Comparison of ENCODE assay signal across 1 cellular context in the genomic region with DNA sequence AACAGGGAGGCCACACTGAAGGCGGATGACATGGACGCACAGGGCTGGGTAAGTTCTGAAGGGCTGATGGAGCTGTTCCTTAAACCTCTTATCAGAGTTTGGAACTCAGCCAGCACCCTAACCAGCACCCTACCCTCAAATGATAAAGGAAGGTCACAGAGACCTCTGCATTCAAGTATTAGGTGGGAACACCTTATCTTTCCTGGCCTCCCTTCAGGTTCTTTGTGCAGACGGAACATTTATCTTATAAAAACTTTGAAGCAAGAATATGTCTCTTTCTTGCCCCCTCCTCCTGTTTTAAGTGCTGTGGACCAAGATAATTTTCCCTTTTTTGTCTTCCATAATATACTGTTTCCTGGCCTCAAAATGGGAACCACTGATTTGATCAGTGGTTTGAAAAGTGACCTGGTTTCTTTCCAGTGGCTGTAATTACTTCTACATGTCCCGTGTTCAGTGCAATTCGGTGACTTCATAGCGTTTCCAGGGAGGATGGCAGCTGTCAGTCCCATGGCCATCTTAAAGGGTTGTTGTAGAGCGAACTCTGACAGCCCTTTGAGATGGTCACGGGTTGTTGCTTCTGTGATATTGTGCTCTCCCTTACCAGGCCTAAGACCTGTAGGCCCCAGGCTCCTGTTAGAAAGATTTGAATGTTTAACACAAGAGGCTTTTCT.
TF ChIP-seq lines count a peak whose summit lies in the region.

No MANE protein-coding gene starts in this region.

TF ChIP-seq in HepG2, 621 proteins besides CTCF, POLR2A, EP300 and RAD21 (continued from another document):
- no peak for TF ChIP-seq ZNF441 (CRISPR knock-in tag; IDR thresholded peaks at IDR 0.05; ENCODE audit: borderline replicate concordance)
- TF ChIP-seq ZNF260 (CRISPR knock-in tag; IDR thresholded peaks at IDR 0.05; ENCODE audit: borderline replicate concordance, low read depth) = no peak
- no peak for TF ChIP-seq PCBP1 (IDR thresholded peaks at IDR 0.05; ENCODE audit: borderline replicate concordance, low read depth, low read length)
- TF ChIP-seq KLF15 (CRISPR knock-in tag; IDR thresholded peaks at IDR 0.05; ENCODE audit: borderline replicate concordance) = no peak
- no peak for TF ChIP-seq GTF2F1 (IDR thresholded peaks at IDR 0.05; ENCODE audit: low read length)
- TF ChIP-seq DNMT1 (CRISPR knock-in tag; IDR thresholded peaks at IDR 0.05) = no peak
- no peak for TF ChIP-seq NFIC (IDR thresholded peaks at IDR 0.05; ENCODE audit: low read length)
- no peak for TF ChIP-seq SOX5 (CRISPR knock-in tag; IDR thresholded peaks at IDR 0.05; ENCODE audit: borderline replicate concordance)
- no peak for TF ChIP-seq NFE2L1 (CRISPR knock-in tag; IDR thresholded peaks at IDR 0.05; ENCODE audit: borderline replicate concordance)
